In genomic region chr10:17676919-17677318, GRCh38 we compare ENCODE assay signal across 1 cellular context.
TF ChIP-seq lines count a peak whose summit lies in the region.

No MANE protein-coding gene starts in this region.

TF ChIP-seq in HepG2, 621 proteins besides CTCF, POLR2A, EP300 and RAD21:
- TF ChIP-seq MAFF (IDR thresholded peaks at IDR 0.05; ENCODE audit: low read depth, low read length) = 0 out of 2 replicates have a peak, but pooled peaks have one; percentile 9
- TF ChIP-seq SNAPC4 (CRISPR knock-in tag; IDR thresholded peaks at IDR 0.05) = no peak
- no peak for TF ChIP-seq AFF4 (CRISPR knock-in tag; IDR thresholded peaks at IDR 0.05)
- TF ChIP-seq ZNF430 (CRISPR knock-in tag; IDR thresholded peaks at IDR 0.05) = no peak
- TF ChIP-seq ZBTB49 (CRISPR knock-in tag; IDR thresholded peaks at IDR 0.05; ENCODE audit: borderline replicate concordance) = no peak
- no peak for TF ChIP-seq TRIM22 (IDR thresholded peaks at IDR 0.05)
- TF ChIP-seq REL (CRISPR knock-in tag; conservative IDR thresholded peaks at IDR 0.05) = no peak
- TF ChIP-seq MAFK (conservative IDR thresholded peaks at IDR 0.05 in 1 of 2, IDR thresholded peaks at IDR 0.05 in 1 of 2; ENCODE audit: low read length in 2 of 2) = peak in 1 of 2 experiments; percentile 23; a peak in 1 of 4 replicates
- no peak for TF ChIP-seq TCF12 (IDR thresholded peaks at IDR 0.05)
- no peak for TF ChIP-seq TCF12 (CRISPR knock-in tag; IDR thresholded peaks at IDR 0.05)
- no peak for TF ChIP-seq SRY (CRISPR knock-in tag; IDR thresholded peaks at IDR 0.05)
- no peak for TF ChIP-seq ZNF570 (CRISPR knock-in tag; IDR thresholded peaks at IDR 0.05; ENCODE audit: borderline replicate concordance)
- no peak for TF ChIP-seq NCOR1 (IDR thresholded peaks at IDR 0.05; ENCODE audit: borderline replicate concordance, low read length)
- TF ChIP-seq RERE (CRISPR knock-in tag; IDR thresholded peaks at IDR 0.05; ENCODE audit: low read depth) = no peak
